In genomic region chr11:9759519-9760179, GRCh38 we compare ENCODE assay signal across 8 cellular contexts.
DNase-seq lines count a peak whose midpoint lies in the region; TF ChIP-seq lines count a peak whose summit lies in the region.

No MANE protein-coding gene starts in this region.

- peak; percentile 52 for DNase-seq in HEK293T (ENCODE audit: extremely low spot score)
- peak; percentile 62 for DNase-seq in NCI-H2107 treated with DMSO at 0.1 percent for 48 hours (lab: John Stamatoyannopoulos, UW; ENCODE audit: unreplicated experiment)
- peak; percentile 86 for DNase-seq in activated CD4-positive, alpha-beta T cell treated with anti-CD3 and anti-CD28 coated beads for 1 hour
- peak; percentile 84 for DNase-seq in cerebellar cortex (ENCODE audit: low spot score)
- peak; percentile 84 to 93 (median 89) for DNase-seq in stimulated activated CD4-positive, alpha-beta T cell treated with anti-CD3 and anti-CD28 coated beads, TNF-alpha, amount 100 ng/mL, for 24 hours (ENCODE audit: low read depth in 3 of 3)
- no peak for DNase-seq in HuH-7.5 (ENCODE audit: low spot score)

- no peak overlapping the region for H3K4me3 ChIP-seq in liver (ENCODE audit: low read depth in 1 of 3, low read length in 3 of 3)

- no peak for TF ChIP-seq CTCF in liver (IDR thresholded peaks at IDR 0.05; ENCODE audit: low read depth, low read length, missing input control)

- peaks cover 20% of the 10 kb centered on the region; the same call in 1 of the 2 replicates for H3K4me1 ChIP-seq in ES-I3 (ENCODE audit: insufficient read depth, low read length)
- peaks cover 0 to 12% (median 6%) of the 10 kb centered on the region in 4 donors for H3K4me1 ChIP-seq in liver (ENCODE audit: control insufficient read depth in 4 of 4, insufficient read depth in 4 of 4, low read length in 3 of 4)

- POLR2A ChIA-PET in HEK293T (lab: Yijun Ruan, JAX): interaction anchor here (1.0 to 2.0 kb wide), 6 partner anchors 12 to 550 kb away, joined by 3 to 14 read pairs (median 4); partner anchors contain the start of gene ADM

- CTCF ChIA-PET in HEK293T (lab: Yijun Ruan, JAX): interaction anchor here (0.7 to 2.1 kb wide), 6 partner anchors 9 to 564 kb away, joined by 3 to 5 read pairs (median 4); no protein-coding TSS in a partner anchor

- H3K9ac ChIP-seq in ES-I3 (ENCODE audit: low read depth, low read length) (peak overlapping the region; percentile 65; the same call in 1 of the 2 replicates), liver (ENCODE audit: low read depth in 1 of 2, low read length in 2 of 2) (no peak overlapping the region)

- no peaks in the 10 kb centered on the region for H3K27me3 ChIP-seq in liver (ENCODE audit: control insufficient read depth in 4 of 4, insufficient read depth in 4 of 4, low read length in 3 of 4)

- TF ChIP-seq RAD21 in liver (IDR thresholded peaks at IDR 0.05): no peak

- no peaks in the 10 kb centered on the region for H3K9me3 ChIP-seq in ES-I3 (ENCODE audit: control insufficient read depth, insufficient read depth, low read length)
- no peaks in the 10 kb centered on the region for H3K9me3 ChIP-seq in liver (ENCODE audit: control insufficient read depth in 4 of 4, low read length in 3 of 4)

- H3K27ac ChIP-seq in liver (ENCODE audit: low read depth in 1 of 2, low read length in 2 of 2): peak overlapping the region; percentile 64 to 65

- H3K36me3 ChIP-seq in ES-I3 (ENCODE audit: insufficient read depth, low read length) (no peaks in the 10 kb centered on the region), liver (ENCODE audit: control insufficient read depth in 4 of 4, insufficient read depth in 3 of 4, low read depth in 1 of 4, low read length in 3 of 4) (no peaks in the 10 kb centered on the region)

- 70% methylated on average over 9 of the region's 9 CpGs for WGBS in liver

TF ChIP-seq in HEK293T, 16 proteins besides CTCF, POLR2A, EP300 and RAD21:
- TF ChIP-seq SP1 (IDR thresholded peaks at IDR 0.05) (no peak), FOXM1 (IDR thresholded peaks at IDR 0.05; ENCODE audit: borderline replicate concordance) (no peak)
TF ChIP-seq in HEK293T: peak in this region for 0.

TF ChIP-seq in liver, 16 proteins besides CTCF, POLR2A, EP300 and RAD21:
- TF ChIP-seq JUND (IDR thresholded peaks at IDR 0.05) (peak in 1 of 2 donors; percentile 19), TAF1 (conservative IDR thresholded peaks at IDR 0.05) (no peak)
TF ChIP-seq in liver: peak in this region for 1.
